In the genomic region with DNA sequence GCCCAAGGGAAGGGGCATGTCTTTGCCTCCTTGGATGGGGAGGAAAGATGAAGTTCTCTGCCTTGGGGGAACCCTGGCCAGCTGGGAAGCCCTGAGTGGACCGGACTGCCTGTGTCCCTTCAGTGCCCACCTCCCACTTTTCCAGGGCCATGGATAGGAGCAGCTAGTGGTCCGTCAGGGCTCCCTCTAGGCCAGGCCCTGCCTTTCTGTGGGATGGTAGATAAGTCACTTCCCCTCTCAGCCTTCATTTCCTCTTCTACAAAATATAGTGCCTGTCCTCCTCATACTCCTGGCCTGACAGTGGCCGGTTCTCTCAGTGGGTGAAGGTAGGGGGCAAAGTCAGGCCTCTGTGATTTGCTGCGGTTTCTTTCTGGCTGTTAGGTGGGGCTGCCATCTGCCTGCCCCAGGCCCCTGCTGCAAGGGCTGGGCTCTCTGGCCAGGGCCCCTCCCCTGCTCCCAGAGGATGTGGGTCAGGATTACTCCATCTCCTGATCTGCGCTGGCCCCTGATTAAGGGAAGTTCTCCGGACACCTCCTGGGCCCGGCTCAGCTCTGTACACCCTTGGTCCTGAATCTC, we compare ENCODE assay signal across 8 cellular contexts. TPM values are rescaled to one million over a fixed set of nuclear protein-coding genes. Genes with fewer than 3 reads are reported as not detected.
DNase-seq lines count a peak whose midpoint lies in the region; ATAC-seq and TF ChIP-seq lines count a peak whose summit lies in the region.

No MANE protein-coding gene starts in this region.

- no peaks in the 10 kb centered on the region for H3K27me3 Mint-ChIP-seq in activated CD4-positive, alpha-beta memory T cell treated with anti-CD3 and anti-CD28 coated beads, Interleukin-2, amount 10 ng/mL, durations not matched to agents 7 days and 5 days

- peaks cover 35% of the 10 kb centered on the region for H3K36me3 Mint-ChIP-seq in activated CD4-positive, alpha-beta memory T cell treated with anti-CD3 and anti-CD28 coated beads, Interleukin-2, amount 10 ng/mL, durations not matched to agents 7 days and 5 days (ENCODE audit: low read depth)

- CTCF ChIA-PET in activated CD4-positive, alpha-beta memory T cell treated with anti-CD3 and anti-CD28 coated beads, Interleukin-2, amount 10 ng/mL, durations not matched to agents 7 days and 5 days (lab: Charles Lee), result interaction anchor here (1.0 to 2.0 kb wide), 2 partner anchors 7 to 51 kb away, joined by 4 to 16 read pairs; no protein-coding TSS in a partner anchor

- H3K9me3 ChIP-seq in heart left ventricle, result no peaks in the 10 kb centered on the region

- peak; percentile 62 for DNase-seq in AG08396 (ENCODE audit: low spot score)
- peak; percentile 88 for DNase-seq in HT1080 (ENCODE audit: low read depth)
- DNase-seq in activated CD4-positive, alpha-beta memory T cell treated with anti-CD3 and anti-CD28 coated beads, Interleukin-2, amount 10 ng/mL, durations not matched to agents 7 days and 5 days, result no peak
- DNase-seq in heart left ventricle, result peak; percentile 67 to 79 (median 79)
- DNase-seq in sciatic nerve (ENCODE audit: low spot score), result peak; percentile 82

- ATAC-seq in heart left ventricle (peak; percentile 12 to 50 (median 40)), sciatic nerve (peak; percentile 68), HG02852 (IDR thresholded peaks at IDR 0.05; ENCODE audit: unreplicated experiment) (no peak), GM21576 (IDR thresholded peaks at IDR 0.05; ENCODE audit: unreplicated experiment) (no peak), GM21717 (IDR thresholded peaks at IDR 0.05; ENCODE audit: unreplicated experiment) (no peak)

- POLR2A ChIA-PET in activated CD4-positive, alpha-beta memory T cell treated with anti-CD3 and anti-CD28 coated beads, Interleukin-2, amount 10 ng/mL, durations not matched to agents 7 days and 5 days (lab: Charles Lee), result interaction anchor here (0.7 to 4.1 kb wide), 9 partner anchors 8 to 462 kb away, joined by 3 to 69 read pairs (median 4); a partner anchor contains a TSS

- H3K36me3 ChIP-seq in heart left ventricle, result peaks cover 0 to 35% (median 0%) of the 10 kb centered on the region in 9 donors

- H3K4me3 ChIP-seq in heart left ventricle, result peak overlapping the region; percentile 86 to 100 (median 97)

- peaks cover 71% of the 10 kb centered on the region for H3K4me1 Mint-ChIP-seq in activated CD4-positive, alpha-beta memory T cell treated with anti-CD3 and anti-CD28 coated beads, Interleukin-2, amount 10 ng/mL, durations not matched to agents 7 days and 5 days

- peak overlapping the region; percentile 98 for H3K4me3 Mint-ChIP-seq in activated CD4-positive, alpha-beta memory T cell treated with anti-CD3 and anti-CD28 coated beads, Interleukin-2, amount 10 ng/mL, durations not matched to agents 7 days and 5 days

- WGBS in heart left ventricle, 4 donors, result 37 to 46% (median 43%) methylated on average over 7 of the region's 7 CpGs

- H3K9me3 Mint-ChIP-seq in activated CD4-positive, alpha-beta memory T cell treated with anti-CD3 and anti-CD28 coated beads, Interleukin-2, amount 10 ng/mL, durations not matched to agents 7 days and 5 days, result no peaks in the 10 kb centered on the region

- H3K27ac ChIP-seq in heart left ventricle, result peak overlapping the region; percentile 48 to 98 (median 96)

- peak in 1 of 2 donors; percentile 31 for TF ChIP-seq POLR2A in heart left ventricle (IDR thresholded peaks at IDR 0.05)

- no peaks in the 10 kb centered on the region for H3K27me3 ChIP-seq in heart left ventricle

- TF ChIP-seq CTCF in heart left ventricle (IDR thresholded peaks at IDR 0.05), result no peak

- peak overlapping the region; percentile 84 for H3K27ac Mint-ChIP-seq in activated CD4-positive, alpha-beta memory T cell treated with anti-CD3 and anti-CD28 coated beads, Interleukin-2, amount 10 ng/mL, durations not matched to agents 7 days and 5 days

- H3K4me1 ChIP-seq in heart left ventricle, result peaks cover 6 to 67% (median 50%) of the 10 kb centered on the region in 12 donors

- intact Hi-C loops in heart left ventricle (cut with DNase I), result loop anchor here in 7 of 10 donors (2.0 to 5.0 kb wide), 4 partner anchors 49 to 144 kb away; a partner anchor contains a TSS
- intact Hi-C loops in sciatic nerve (cut with DNase I), result no loop called here

RNA-seq across cellular contexts. Expression of a gene that starts 1.4 kb away (rescaled TPM):
- 11.5 and 13.3 TPM in 2 replicates for total RNA-seq in HT1080 (2014; rRNA removed; shearing (Covaris generic))
- 10.8 and 12.0 TPM in 2 replicates for polyA plus RNA-seq in HT1080 (2015; cell fraction: cytosol; rRNA removed)
- 11.8 and 12.0 TPM in 2 replicates for polyA plus RNA-seq in HT1080 (2015; cell fraction: nucleus; rRNA removed)
- 10 to 100 TPM; 32.9 to 33.1 TPM for total RNA-seq in activated CD4-positive, alpha-beta memory T cell treated with anti-CD3 and anti-CD28 coated beads, Interleukin-2, amount 10 ng/mL, durations not matched to agents 7 days and 5 days
- 10 to 100 TPM in 3 of 9 donors, 1 to 10 TPM in 6; 7.0 to 50.8 (median 9.2) TPM for total RNA-seq in heart left ventricle
- polyA plus RNA-seq in heart left ventricle, result 10 to 100 TPM in 1 of 2 donors, 1 to 10 TPM in 1; 5.3 to 13.4 TPM
- 62.9 TPM for total RNA-seq in sciatic nerve

RNA-seq across cellular contexts. Expression of a gene that starts 17.6 kb away (rescaled TPM):
- total RNA-seq in HT1080 (2014; rRNA removed; shearing (Covaris generic)), result 15.3 and 15.6 TPM in 2 replicates
- 6.1 and 7.8 TPM in 2 replicates for polyA plus RNA-seq in HT1080 (2015; cell fraction: cytosol; rRNA removed)
- 78.8 and 94.0 TPM in 2 replicates for polyA plus RNA-seq in HT1080 (2015; cell fraction: nucleus; rRNA removed)
- 10 to 100 TPM; 46.1 to 49.1 TPM for total RNA-seq in activated CD4-positive, alpha-beta memory T cell treated with anti-CD3 and anti-CD28 coated beads, Interleukin-2, amount 10 ng/mL, durations not matched to agents 7 days and 5 days
- total RNA-seq in heart left ventricle (1 to 10 TPM in 2 of 9 donors, under 1 TPM in 5, not detected in 2; 0.23 to 4.6 (median 0.52) TPM), sciatic nerve (0.76 TPM)
- polyA plus RNA-seq in heart left ventricle, result under 1 TPM; 0.40 to 0.88 TPM

Comparison
In these comparisons a context has a peak if more than half of its experiments do, and no peak if none do; other contexts are left out.
1. ATAC-seq: peak in heart left ventricle (4 of 4) and sciatic nerve (single experiment); none in HG02852 (single experiment), GM21576 (single experiment) and GM21717 (single experiment).